In genomic region chr2:50513724-50514123, GRCh38 we compare ENCODE assay signal across 1 cellular context.
TF ChIP-seq lines count a peak whose summit lies in the region.

No MANE protein-coding gene starts in this region.

TF ChIP-seq in GM12878, 131 proteins besides CTCF, POLR2A, EP300 and RAD21 (continued from another document):
- TF ChIP-seq RELB (IDR thresholded peaks at IDR 0.05; ENCODE audit: low read depth) (no peak), ZNF687 (IDR thresholded peaks at IDR 0.05) (no peak), PAX8 (IDR thresholded peaks at IDR 0.05) (no peak), CEBPZ (IDR thresholded peaks at IDR 0.05; ENCODE audit: low read depth, low read length) (no peak)
